In the genomic region with DNA sequence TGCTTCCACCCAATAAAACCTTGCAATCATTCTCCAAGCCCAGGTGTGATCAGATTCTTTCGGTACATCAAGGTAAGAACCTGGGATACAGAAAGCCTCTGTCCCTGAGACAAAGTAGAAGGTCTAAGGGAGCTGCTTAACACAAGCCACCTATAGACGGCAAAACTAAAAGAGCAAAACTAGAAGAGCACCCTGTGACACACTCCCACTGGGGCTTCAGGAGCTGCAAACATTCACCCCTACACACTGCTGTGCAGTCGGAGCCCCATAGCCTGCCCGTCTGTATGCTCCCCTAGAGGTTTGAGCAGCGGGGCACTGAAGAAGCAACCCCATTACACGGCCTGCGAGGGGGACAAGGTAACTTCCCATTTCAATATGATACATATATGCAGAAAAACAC, we compare ENCODE assay signal across 18 cellular contexts.
DNase-seq lines count a peak whose midpoint lies in the region; ATAC-seq, FAIRE-seq and TF ChIP-seq lines count a peak whose summit lies in the region.
"Had no signal": no experiment of that assay in that cellular context is flagged by ENCODE, and none has a peak within 500 bp of the region (broad histone marks: within the 10 kb centered on the region; RNA-seq: fewer than 3 reads in every experiment).

No MANE protein-coding gene starts in this region.

- H3F3A ChIP-seq in PC-9 (ENCODE audit: insufficient read depth, low read depth) = no peaks in the 10 kb centered on the region

- no peak overlapping the region for H3K14ac ChIP-seq in mesenchymal stem cell (ENCODE audit: low read length in 2 of 2)

- in situ Hi-C loops in HepG2 (cut with HindIII; ENCODE audit: extremely low pct_ligation_motif_present, low pct_unique_long_range_greater_than_20kb) = no loop called here

- no peak for TF ChIP-seq RAD21 in HepG2 (CRISPR knock-in tag; IDR thresholded peaks at IDR 0.05)

- H4K20me1 ChIP-seq in HepG2 (ENCODE audit: insufficient read depth, low read length) = no peaks in the 10 kb centered on the region
- H4K20me1 ChIP-seq in PC-9 (ENCODE audit: insufficient read depth) = no peaks in the 10 kb centered on the region

- FAIRE-seq in HepG2 (lab: Jason Lieb, UNC) = no peak
- FAIRE-seq: D721Med, G401.6, GM12891 had no signal

- no peak overlapping the region for H3K4ac ChIP-seq in mesenchymal stem cell (ENCODE audit: low read depth in 1 of 2, low read length in 2 of 2)

- peak overlapping the region in 1 of 3 experiments; percentile 40; a peak in 1 of 6 replicates for H3K4me3 ChIP-seq in HepG2 (replicated peaks in 1 of 3; ENCODE audit: insufficient read depth in 1 of 3, low read depth in 2 of 3, low read length in 3 of 3)
- H3K4me3 ChIP-seq in right lobe of liver = no peak overlapping the region
- no peak overlapping the region for H3K4me3 ChIP-seq in PC-9
- H3K4me3 ChIP-seq in mesenchymal stem cell (ENCODE audit: insufficient read depth in 1 of 2, low read depth in 1 of 2, low read length in 2 of 2) = no peak overlapping the region
- H3K4me3 ChIP-seq: GM23248 had no signal

- no TSS peak for BruUV-seq in HepG2 (replicated peaks; lab: Mats Ljungman, UMichigan)
- no TSS peak for BruUV-seq in PC-9 (replicated peaks; lab: Mats Ljungman, UMichigan)

- H3K79me2 ChIP-seq in HepG2 (ENCODE audit: insufficient read depth, low read length) (no peaks in the 10 kb centered on the region), PC-9 (ENCODE audit: low read depth) (no peaks in the 10 kb centered on the region)

- H2AK5ac ChIP-seq in mesenchymal stem cell (ENCODE audit: low read length, severe bottlenecking) = peak overlapping the region; percentile 86

- H3K27ac ChIP-seq in HepG2 (ENCODE audit: extremely low read length, insufficient read depth, low read length) = no peak overlapping the region
- H3K27ac ChIP-seq in right lobe of liver = no peak overlapping the region
- no peak overlapping the region for H3K27ac ChIP-seq in PC-9
- H3K27ac ChIP-seq in mesenchymal stem cell (ENCODE audit: low read length, poor library complexity, severe bottlenecking) = no peak overlapping the region
- H3K27ac ChIP-seq: GM23248 had no signal

- no peak overlapping the region for H2BK12ac ChIP-seq in mesenchymal stem cell (ENCODE audit: low read length in 2 of 2)

- H3K9me2 ChIP-seq in PC-9 (ENCODE audit: insufficient read depth) = no peaks in the 10 kb centered on the region

- TF ChIP-seq CTCF in HepG2 (CRISPR knock-in tag; IDR thresholded peaks at IDR 0.05) (no peak), right lobe of liver (IDR thresholded peaks at IDR 0.05) (no peak), PC-9 (conservative IDR thresholded peaks at IDR 0.05) (no peak)

- TF ChIP-seq EP300 in HepG2 (IDR thresholded peaks at IDR 0.05; ENCODE audit: low read depth in 2 of 2, low read length in 2 of 2) (no peak), HepG2 (CRISPR knock-in tag; IDR thresholded peaks at IDR 0.05; ENCODE audit: borderline replicate concordance) (no peak)

- H3K4me1 ChIP-seq in HepG2 (ENCODE audit: insufficient read depth, low read length) (no peaks in the 10 kb centered on the region), right lobe of liver (no peaks in the 10 kb centered on the region), PC-9 (replicated peaks; ENCODE audit: insufficient read depth) (no peaks in the 10 kb centered on the region), mesenchymal stem cell (ENCODE audit: control insufficient read depth, insufficient read depth, low read depth, low read length) (peaks cover 4% of the 10 kb centered on the region)

- 26% methylated on average over 6 of the region's 7 CpGs for WGBS in HepG2 (ENCODE audit: low lambda C conversion rate)
- WGBS in right lobe of liver (ENCODE audit: insufficient coverage, low coverage, low lambda C conversion rate, missing lambda C conversion rate) = 62% methylated on average over 7 of the region's 7 CpGs
- 99% methylated on average over 4 of the region's 7 CpGs for WGBS in mesenchymal stem cell

- intact Hi-C loops in HepG2 (cut with micrococcal nuclease; ENCODE audit: unreplicated experiment) = no loop called here
- intact Hi-C loops in right lobe of liver (cut with DNase I) = no loop called here
- intact Hi-C loops in PC-9 (cut with micrococcal nuclease; ENCODE audit: unreplicated experiment) = no loop called here

- peak; percentile 76 for ATAC-seq in HepG2
- no peak for ATAC-seq in right lobe of liver
- no peak for ATAC-seq in GM19324 (IDR thresholded peaks at IDR 0.05; ENCODE audit: low FRiP score, unreplicated experiment)
- no peak for ATAC-seq in GM18517 (IDR thresholded peaks at IDR 0.05; ENCODE audit: unreplicated experiment)
- no peak for ATAC-seq in GM18868 (IDR thresholded peaks at IDR 0.05; ENCODE audit: unreplicated experiment)

- H4K8ac ChIP-seq in mesenchymal stem cell (ENCODE audit: low read length) = no peak overlapping the region

- TF ChIP-seq POLR2A in HepG2 (IDR thresholded peaks at IDR 0.05; ENCODE audit: insufficient read depth in 1 of 2, low read depth in 2 of 2, low read length in 2 of 2) (no peak), right lobe of liver (IDR thresholded peaks at IDR 0.05) (no peak)

- H2BK120ac ChIP-seq in mesenchymal stem cell (ENCODE audit: low read depth, low read length) = no peak overlapping the region

- CTCF ChIA-PET in HepG2 (lab: Yijun Ruan, JAX; ENCODE audit: low intra/inter-chr PET ratio, low total read pairs) (no interaction called here), PC-9 (lab: Charles Lee) (no interaction called here)

- POLR2A ChIA-PET in HepG2 (lab: Yijun Ruan, JAX) = no interaction called here
- POLR2A ChIA-PET in PC-9 (lab: Charles Lee; ENCODE audit: unreplicated experiment) = no interaction called here

- H3K36me3 ChIP-seq in HepG2 (replicated peaks in 1 of 2; ENCODE audit: control insufficient read depth in 1 of 2, insufficient read depth in 2 of 2, low read length in 2 of 2) = no peaks in the 10 kb centered on the region
- no peaks in the 10 kb centered on the region for H3K36me3 ChIP-seq in right lobe of liver
- no peaks in the 10 kb centered on the region for H3K36me3 ChIP-seq in PC-9 (ENCODE audit: low read depth)
- H3K36me3 ChIP-seq in mesenchymal stem cell (ENCODE audit: control insufficient read depth in 1 of 2, insufficient read depth in 2 of 2, low read depth in 1 of 2, low read length in 2 of 2) = no peaks in the 10 kb centered on the region

- no peak overlapping the region for H3K23ac ChIP-seq in mesenchymal stem cell (ENCODE audit: low read length in 2 of 2)

- no peak overlapping the region for H2BK5ac ChIP-seq in mesenchymal stem cell (ENCODE audit: low read depth, low read length, poor library complexity, severe bottlenecking)

- H3K9me3 ChIP-seq in HepG2 (ENCODE audit: low read length) (no peaks in the 10 kb centered on the region), right lobe of liver (no peaks in the 10 kb centered on the region), PC-9 (ENCODE audit: insufficient read depth, low read depth) (no peaks in the 10 kb centered on the region), mesenchymal stem cell (ENCODE audit: control insufficient read depth, low read length) (no peaks in the 10 kb centered on the region)

- DNase-seq in HepG2 (ENCODE audit: low spot score) (no peak), right lobe of liver (no peak), PC-9 (no peak), mesenchymal stem cell (no peak)
- DNase-seq: C1 segment of cervical spinal cord; CD4-positive, alpha-beta T cell; DMS153; DMS79 treated with DMSO at 0.1 percent for 48 hours; EL; GM23248; H9; Karpas-422 had no signal

- H3K18ac ChIP-seq in mesenchymal stem cell (ENCODE audit: low read depth in 1 of 2, low read length in 2 of 2) = no peak overlapping the region

- no peaks in the 10 kb centered on the region for H3K27me3 ChIP-seq in HepG2 (ENCODE audit: control insufficient read depth in 1 of 2, insufficient read depth in 2 of 2, low read length in 2 of 2)
- no peaks in the 10 kb centered on the region for H3K27me3 ChIP-seq in right lobe of liver
- H3K27me3 ChIP-seq in PC-9 (ENCODE audit: insufficient read depth, low read depth) = no peaks in the 10 kb centered on the region
- no peaks in the 10 kb centered on the region for H3K27me3 ChIP-seq in mesenchymal stem cell (ENCODE audit: control insufficient read depth in 1 of 2, insufficient read depth in 1 of 2, low read length in 2 of 2)

- peak overlapping the region; percentile 40 for H2AFZ ChIP-seq in HepG2 (ENCODE audit: low read length)
- H2AFZ ChIP-seq in PC-9 = peak overlapping the region; percentile 8; the same call in 1 of the 2 replicates
- H2AFZ ChIP-seq in mesenchymal stem cell (ENCODE audit: low read depth, low read length) = no peak overlapping the region
- H2AFZ ChIP-seq: GM23248 had no signal

- H3K9ac ChIP-seq in HepG2 (ENCODE audit: insufficient read depth, low read depth, low read length) (no peak overlapping the region), mesenchymal stem cell (ENCODE audit: low read length) (no peak overlapping the region)
- H3K9ac ChIP-seq: GM23248 had no signal

- H2BK15ac ChIP-seq in mesenchymal stem cell (ENCODE audit: low read depth, poor library complexity, severe bottlenecking) = peak overlapping the region; percentile 19

- H3K4me2 ChIP-seq in HepG2 (ENCODE audit: low read depth, low read length) (peak overlapping the region; percentile 63; the same call in 1 of the 2 replicates), PC-9 (no peak overlapping the region), mesenchymal stem cell (ENCODE audit: low read length, poor library complexity, severe bottlenecking) (no peak overlapping the region)

- H4K91ac ChIP-seq in mesenchymal stem cell (ENCODE audit: low read length) = no peak overlapping the region

- no peaks in the 10 kb centered on the region for H3K79me1 ChIP-seq in mesenchymal stem cell (replicated peaks; ENCODE audit: low read length, poor library complexity, severe bottlenecking)

TF ChIP-seq in HepG2, 621 proteins besides CTCF, POLR2A, EP300 and RAD21 (continues in another document):
- no peak for TF ChIP-seq ZFP82 (CRISPR knock-in tag; IDR thresholded peaks at IDR 0.05; ENCODE audit: borderline replicate concordance)
- TF ChIP-seq ZNF660 (CRISPR knock-in tag; IDR thresholded peaks at IDR 0.05; ENCODE audit: borderline replicate concordance, low read depth) = no peak
- no peak for TF ChIP-seq HHEX (CRISPR knock-in tag; IDR thresholded peaks at IDR 0.05)
- TF ChIP-seq HNF4A (CRISPR knock-in tag; IDR thresholded peaks at IDR 0.05) = no peak
- TF ChIP-seq ZNF773 (CRISPR knock-in tag; IDR thresholded peaks at IDR 0.05; ENCODE audit: borderline replicate concordance) = no peak
- no peak for TF ChIP-seq THAP11 (CRISPR knock-in tag; IDR thresholded peaks at IDR 0.05)
- no peak for TF ChIP-seq ZNF205 (CRISPR knock-in tag; IDR thresholded peaks at IDR 0.05)
- TF ChIP-seq SAFB2 (CRISPR knock-in tag; IDR thresholded peaks at IDR 0.05; ENCODE audit: borderline replicate concordance, low read depth) = no peak
- no peak for TF ChIP-seq SOX5 (CRISPR knock-in tag; IDR thresholded peaks at IDR 0.05; ENCODE audit: borderline replicate concordance)
- no peak for TF ChIP-seq NR2C2 (CRISPR knock-in tag; IDR thresholded peaks at IDR 0.05; ENCODE audit: borderline replicate concordance)
- no peak for TF ChIP-seq NR2F6 (IDR thresholded peaks at IDR 0.05)
- no peak for TF ChIP-seq NR2F6 (CRISPR knock-in tag; IDR thresholded peaks at IDR 0.05)
- TF ChIP-seq NR2F2 (IDR thresholded peaks at IDR 0.05; ENCODE audit: borderline replicate concordance, low read depth) = no peak
- TF ChIP-seq CAMTA2 (CRISPR knock-in tag; IDR thresholded peaks at IDR 0.05; ENCODE audit: borderline replicate concordance) = no peak
